21 cellular contexts compared by ENCODE assay signal in the genomic region with DNA sequence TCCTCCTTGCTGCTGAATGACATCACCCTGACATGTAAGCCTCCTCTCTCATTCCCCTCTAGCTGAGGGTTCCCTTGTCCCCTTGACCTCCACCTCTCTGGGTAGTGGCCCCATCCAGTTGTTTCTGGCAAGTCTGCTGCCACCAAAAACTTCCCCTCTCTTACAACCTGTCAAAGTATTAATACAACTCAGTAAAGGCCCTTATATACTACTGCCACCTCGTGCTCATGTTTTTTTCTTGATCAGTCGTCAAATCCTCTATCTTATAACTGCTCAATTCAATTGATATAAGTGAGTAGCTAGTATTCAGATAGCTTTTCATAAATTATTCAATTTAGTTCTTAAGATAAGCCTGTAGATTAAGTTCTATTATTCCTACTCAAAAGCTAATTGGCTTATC.
DNase-seq lines count a peak whose midpoint lies in the region; ATAC-seq and TF ChIP-seq lines count a peak whose summit lies in the region.
"Had no signal": no experiment of that assay in that cellular context is flagged by ENCODE, and none has a peak within 500 bp of the region (broad histone marks: within the 10 kb centered on the region; RNA-seq: fewer than 3 reads in every experiment).

No MANE protein-coding gene starts in this region.

- DNase-seq in NCI-H82 (lab: John Stamatoyannopoulos, UW), result peak; percentile 91
- no peak for DNase-seq in stimulated activated effector memory CD8-positive, alpha-beta T cell treated with anti-CD3 and anti-CD28 coated beads, Interleukin-12 subunit alpha, Interleukin-12 subunit beta, amount 100 ng/mL, for 72 hours (ENCODE audit: low spot score in 2 of 2)
- no peak for DNase-seq in NCI-H1694 (lab: John Stamatoyannopoulos, UW)
- DNase-seq in left lobe of liver (ENCODE audit: low spot score), result no peak
- DNase-seq: activated CD4-positive, alpha-beta T cell treated with anti-CD3 and anti-CD28 coated beads, Interleukin-2, amount 50 U/mL, for 4 hours; activated CD8-positive, alpha-beta memory T cell treated with anti-CD3 and anti-CD28 coated beads, Interleukin-2, amount 50 U/mL, for 4 hours; anterior cingulate cortex; DND-41; foreskin melanocyte; HCEC 1CT; left colon; MM.1S; naive thymus-derived CD8-positive, alpha-beta T cell; NCI-H1417 treated with DMSO at 0.1 percent for 48 hours; NCI-H510A treated with DMSO at 0.1 percent for 48 hours had no signal

- no peak overlapping the region for H3K27ac Mint-ChIP-seq in stimulated activated effector memory CD8-positive, alpha-beta T cell treated with anti-CD3 and anti-CD28 coated beads, Interleukin-12 subunit alpha, Interleukin-12 subunit beta, amount 100 ng/mL, for 72 hours
- H3K27ac Mint-ChIP-seq: activated naive CD4-positive, alpha-beta T cell treated with anti-CD3 and anti-CD28 coated beads, Interleukin-2, amount 50 U/mL, for 24 hours; activated T-helper 17 cell treated with anti-CD3 and anti-CD28 coated beads, Interleukin-2, amount 50 U/mL, for 72 hours; naive thymus-derived CD8-positive, alpha-beta T cell; T-helper 2 cell treated with Interferon-gamma antibody and Interleukin-4, amounts not matched to agents 5 μg/mL and 100 μg/mL, for 36 hours had no signal

- ATAC-seq in GM21786 (IDR thresholded peaks at IDR 0.05; ENCODE audit: unreplicated experiment), result peak; percentile 38
- peak; percentile 26 for ATAC-seq in stimulated activated effector memory CD8-positive, alpha-beta T cell treated with anti-CD3 and anti-CD28 coated beads, Interleukin-12 subunit alpha, Interleukin-12 subunit beta, amount 100 ng/mL, for 72 hours
- no peak for ATAC-seq in HG03565 (IDR thresholded peaks at IDR 0.05; ENCODE audit: unreplicated experiment)
- ATAC-seq in left lobe of liver, result no peak
- ATAC-seq: activated T-helper 17 cell treated with anti-CD3 and anti-CD28 coated beads, Interleukin-2, amount 50 U/mL, for 72 hours; left colon; naive thymus-derived CD8-positive, alpha-beta T cell had no signal

- no peaks in the 10 kb centered on the region for H3K36me3 Mint-ChIP-seq in stimulated activated effector memory CD8-positive, alpha-beta T cell treated with anti-CD3 and anti-CD28 coated beads, Interleukin-12 subunit alpha, Interleukin-12 subunit beta, amount 100 ng/mL, for 72 hours
- H3K36me3 Mint-ChIP-seq: activated naive CD4-positive, alpha-beta T cell treated with anti-CD3 and anti-CD28 coated beads, Interleukin-2, amount 50 U/mL, for 24 hours; naive thymus-derived CD8-positive, alpha-beta T cell had no signal

- H3K9me3 Mint-ChIP-seq in stimulated activated effector memory CD8-positive, alpha-beta T cell treated with anti-CD3 and anti-CD28 coated beads, Interleukin-12 subunit alpha, Interleukin-12 subunit beta, amount 100 ng/mL, for 72 hours, result no peaks in the 10 kb centered on the region
- H3K9me3 Mint-ChIP-seq: activated naive CD4-positive, alpha-beta T cell treated with anti-CD3 and anti-CD28 coated beads, Interleukin-2, amount 50 U/mL, for 24 hours; activated T-helper 17 cell treated with anti-CD3 and anti-CD28 coated beads, Interleukin-2, amount 50 U/mL, for 72 hours; naive thymus-derived CD8-positive, alpha-beta T cell; T-helper 2 cell treated with Interferon-gamma antibody and Interleukin-4, amounts not matched to agents 5 μg/mL and 100 μg/mL, for 36 hours had no signal

- H3K4me3 Mint-ChIP-seq in stimulated activated effector memory CD8-positive, alpha-beta T cell treated with anti-CD3 and anti-CD28 coated beads, Interleukin-12 subunit alpha, Interleukin-12 subunit beta, amount 100 ng/mL, for 72 hours, result no peak overlapping the region
- H3K4me3 Mint-ChIP-seq: activated naive CD4-positive, alpha-beta T cell treated with anti-CD3 and anti-CD28 coated beads, Interleukin-2, amount 50 U/mL, for 24 hours; activated T-helper 17 cell treated with anti-CD3 and anti-CD28 coated beads, Interleukin-2, amount 50 U/mL, for 72 hours; naive thymus-derived CD8-positive, alpha-beta T cell; T-helper 2 cell treated with Interferon-gamma antibody and Interleukin-4, amounts not matched to agents 5 μg/mL and 100 μg/mL, for 36 hours had no signal

- no peaks in the 10 kb centered on the region for H3K4me1 Mint-ChIP-seq in stimulated activated effector memory CD8-positive, alpha-beta T cell treated with anti-CD3 and anti-CD28 coated beads, Interleukin-12 subunit alpha, Interleukin-12 subunit beta, amount 100 ng/mL, for 72 hours
- H3K4me1 Mint-ChIP-seq: activated naive CD4-positive, alpha-beta T cell treated with anti-CD3 and anti-CD28 coated beads, Interleukin-2, amount 50 U/mL, for 24 hours; activated T-helper 17 cell treated with anti-CD3 and anti-CD28 coated beads, Interleukin-2, amount 50 U/mL, for 72 hours had no signal

- peak; percentile 10 for TF ChIP-seq CTCF in GM12873 (IDR thresholded peaks at IDR 0.05; ENCODE audit: insufficient read depth, low read depth, low read length, missing control alignments)

Comparison
In these comparisons a context has a peak if more than half of its experiments do, and no peak if none do; other contexts are left out.
1. ATAC-seq: peak in GM21786 (single experiment) and stimulated activated effector memory CD8-positive, alpha-beta T cell treated with anti-CD3 and anti-CD28 coated beads, Interleukin-12 subunit alpha, Interleukin-12 subunit beta, amount 100 ng/mL, for 72 hours (single experiment); none in HG03565 (single experiment) and left lobe of liver (single experiment).